ENCODE assay signal across 1 cellular context in genomic region chr11:27405134-27405533, GRCh38.
TF ChIP-seq lines count a peak whose summit lies in the region.

No MANE protein-coding gene starts in this region.

TF ChIP-seq in HepG2, 621 proteins besides CTCF, POLR2A, EP300 and RAD21 (continued from another document):
- TF ChIP-seq ZNF512 (CRISPR knock-in tag; IDR thresholded peaks at IDR 0.05): no peak
- no peak for TF ChIP-seq HBP1 (CRISPR knock-in tag; IDR thresholded peaks at IDR 0.05; ENCODE audit: low read depth)
- no peak for TF ChIP-seq ZNF256 (CRISPR knock-in tag; conservative IDR thresholded peaks at IDR 0.05)
- no peak for TF ChIP-seq ZNF24 (IDR thresholded peaks at IDR 0.05)
- no peak for TF ChIP-seq ZNF101 (CRISPR knock-in tag; IDR thresholded peaks at IDR 0.05; ENCODE audit: borderline replicate concordance, low read depth)
- TF ChIP-seq RFX3 (CRISPR knock-in tag; IDR thresholded peaks at IDR 0.05): no peak
- TF ChIP-seq ZNF687 (CRISPR knock-in tag; IDR thresholded peaks at IDR 0.05): no peak
TF ChIP-seq in HepG2: peak in this region for 0.
